Comparison of ENCODE assay signal across 8 cellular contexts in genomic region chr12:26113853-26114719, GRCh38. TPM values are rescaled to one million over a fixed set of nuclear protein-coding genes. Genes with fewer than 3 reads are reported as not detected.
DNase-seq lines count a peak whose midpoint lies in the region; ATAC-seq and TF ChIP-seq lines count a peak whose summit lies in the region.

No MANE protein-coding gene starts in this region.

- DNase-seq in CD14-positive monocyte (ENCODE audit: low spot score) (peak; percentile 88), NT2/D1 (ENCODE audit: low read depth, low spot score) (peak; percentile 97)
- peak; percentile 86 for DNase-seq in activated T-cell treated with anti-CD3 and anti-CD28 coated beads, Interleukin-2, amount 50 U/mL, for 24 hours
- DNase-seq in stimulated activated CD8-positive, alpha-beta memory T cell treated with anti-CD3 and anti-CD28 coated beads, Interleukin-4, amount 100 ng/mL, for 24 hours (ENCODE audit: low read depth): peak; percentile 64

- H3K27ac ChIP-seq in esophagus (ENCODE audit: low read depth in 2 of 2, low read length in 1 of 2) (peak overlapping the region; percentile 87 to 90), mucosa of rectum (ENCODE audit: low read depth in 2 of 2, low read length in 2 of 2) (peak overlapping the region; percentile 90 to 94)

- intact Hi-C loops in CD14-positive monocyte (cut with micrococcal nuclease): no loop called here

- peak; percentile 70 for TF ChIP-seq POLR2A in GM19099 (IDR thresholded peaks at IDR 0.05; ENCODE audit: extremely low read depth, insufficient read length, low read depth)

- peaks cover 0 to 3% (median 0%) of the 10 kb centered on the region in 7 donors for H3K9me3 Mint-ChIP-seq in CD14-positive monocyte
- no peaks in the 10 kb centered on the region for H3K9me3 Mint-ChIP-seq in activated T-cell treated with anti-CD3 and anti-CD28 coated beads, Interleukin-2, amount 50 U/mL, for 24 hours

- H3K27ac Mint-ChIP-seq in CD14-positive monocyte: peak overlapping the region; percentile 11 to 76 (median 46)
- H3K27ac Mint-ChIP-seq in activated T-cell treated with anti-CD3 and anti-CD28 coated beads, Interleukin-2, amount 50 U/mL, for 24 hours: no peak overlapping the region

- H3K4me1 Mint-ChIP-seq in CD14-positive monocyte: peaks cover 17% of the 10 kb centered on the region
- peaks cover 10% of the 10 kb centered on the region for H3K4me1 Mint-ChIP-seq in activated T-cell treated with anti-CD3 and anti-CD28 coated beads, Interleukin-2, amount 50 U/mL, for 24 hours (ENCODE audit: low read depth)

- WGBS in esophagus, 2 donors: 0 to 1% methylated on average over 58 to 72 of the region's 72 CpGs

- peaks cover 5% of the 10 kb centered on the region for H3K4me1 ChIP-seq in NT2/D1 (ENCODE audit: insufficient read depth, insufficient read length)
- H3K4me1 ChIP-seq in esophagus (ENCODE audit: control insufficient read depth in 2 of 2, insufficient read depth in 2 of 2, low read length in 1 of 2): no peaks in the 10 kb centered on the region
- H3K4me1 ChIP-seq in mucosa of rectum (ENCODE audit: control insufficient read depth in 2 of 2, insufficient read depth in 2 of 2, low read length in 2 of 2): peaks cover 16 to 22% of the 10 kb centered on the region in 2 donors

- peaks cover 6 to 24% (median 11%) of the 10 kb centered on the region in 3 donors for H3K27me3 Mint-ChIP-seq in CD14-positive monocyte (ENCODE audit: low read depth in 3 of 3)
- peaks cover 66% of the 10 kb centered on the region for H3K27me3 Mint-ChIP-seq in activated T-cell treated with anti-CD3 and anti-CD28 coated beads, Interleukin-2, amount 50 U/mL, for 24 hours

- H3K4me3 Mint-ChIP-seq in CD14-positive monocyte: peak overlapping the region; percentile 68 to 83
- H3K4me3 Mint-ChIP-seq in activated T-cell treated with anti-CD3 and anti-CD28 coated beads, Interleukin-2, amount 50 U/mL, for 24 hours: peak overlapping the region; percentile 60

- ATAC-seq in HG03378 (IDR thresholded peaks at IDR 0.05; ENCODE audit: unreplicated experiment): peak; percentile 56

- H3K4me3 ChIP-seq in NT2/D1 (ENCODE audit: insufficient read length, low read depth): peak overlapping the region; percentile 30
- peak overlapping the region; percentile 43 to 47 for H3K4me3 ChIP-seq in esophagus (ENCODE audit: low read depth in 1 of 2, low read length in 2 of 2)
- peak overlapping the region; percentile 66 to 74 for H3K4me3 ChIP-seq in mucosa of rectum (ENCODE audit: low read length in 2 of 2)

- H3K9ac ChIP-seq in NT2/D1 (ENCODE audit: insufficient read length, low read depth): peak overlapping the region; percentile 65
- H3K9ac ChIP-seq in mucosa of rectum (ENCODE audit: low read depth in 1 of 2, low read length in 2 of 2): peak overlapping the region; percentile 70 to 71

- H3K36me3 Mint-ChIP-seq in CD14-positive monocyte: no peaks in the 10 kb centered on the region
- H3K36me3 Mint-ChIP-seq in activated T-cell treated with anti-CD3 and anti-CD28 coated beads, Interleukin-2, amount 50 U/mL, for 24 hours (ENCODE audit: low read depth): no peaks in the 10 kb centered on the region

- peak; percentile 22 for TF ChIP-seq CTCF in CD14-positive monocyte (IDR thresholded peaks at IDR 0.05)

- H3K27me3 ChIP-seq in NT2/D1 (ENCODE audit: insufficient read depth, insufficient read length): peaks cover 51% of the 10 kb centered on the region
- H3K27me3 ChIP-seq in esophagus (ENCODE audit: control insufficient read depth in 1 of 2, insufficient read depth in 2 of 2, low read length in 2 of 2): no peaks in the 10 kb centered on the region
- H3K27me3 ChIP-seq in mucosa of rectum (ENCODE audit: control insufficient read depth in 2 of 2, insufficient read depth in 2 of 2, low read length in 2 of 2): no peaks in the 10 kb centered on the region

- H3K9me3 ChIP-seq in NT2/D1 (ENCODE audit: insufficient read depth, low read length) (no peaks in the 10 kb centered on the region), esophagus (ENCODE audit: control insufficient read depth in 2 of 2, insufficient read depth in 1 of 2, low read depth in 1 of 2, low read length in 1 of 2) (no peaks in the 10 kb centered on the region), mucosa of rectum (ENCODE audit: control insufficient read depth in 2 of 2, low read length in 2 of 2) (no peaks in the 10 kb centered on the region)

- H3K36me3 ChIP-seq in NT2/D1 (ENCODE audit: insufficient read depth, insufficient read length, low read length) (no peaks in the 10 kb centered on the region), esophagus (ENCODE audit: control insufficient read depth in 2 of 2, insufficient read depth in 2 of 2, low read length in 1 of 2) (no peaks in the 10 kb centered on the region), mucosa of rectum (ENCODE audit: control insufficient read depth in 2 of 2, insufficient read depth in 2 of 2, low read length in 2 of 2) (no peaks in the 10 kb centered on the region)

RNA-seq across cellular contexts. Expression of gene BHLHE41, which starts 10.8 kb away (rescaled TPM):
- polyA plus RNA-seq in CD14-positive monocyte: not detected
- 1 to 10 TPM in 1 of 2 donors, under 1 TPM in 1; 0.45 to 1.5 TPM for polyA plus RNA-seq in esophagus

Comparison
In these comparisons a context has a peak if more than half of its experiments do, and no peak if none do; other contexts are left out.
1. Peak in every context shown above with its lines: DNase-seq, ATAC-seq, H3K4me3 ChIP-seq and H3K27ac ChIP-seq.